In the genomic region with DNA sequence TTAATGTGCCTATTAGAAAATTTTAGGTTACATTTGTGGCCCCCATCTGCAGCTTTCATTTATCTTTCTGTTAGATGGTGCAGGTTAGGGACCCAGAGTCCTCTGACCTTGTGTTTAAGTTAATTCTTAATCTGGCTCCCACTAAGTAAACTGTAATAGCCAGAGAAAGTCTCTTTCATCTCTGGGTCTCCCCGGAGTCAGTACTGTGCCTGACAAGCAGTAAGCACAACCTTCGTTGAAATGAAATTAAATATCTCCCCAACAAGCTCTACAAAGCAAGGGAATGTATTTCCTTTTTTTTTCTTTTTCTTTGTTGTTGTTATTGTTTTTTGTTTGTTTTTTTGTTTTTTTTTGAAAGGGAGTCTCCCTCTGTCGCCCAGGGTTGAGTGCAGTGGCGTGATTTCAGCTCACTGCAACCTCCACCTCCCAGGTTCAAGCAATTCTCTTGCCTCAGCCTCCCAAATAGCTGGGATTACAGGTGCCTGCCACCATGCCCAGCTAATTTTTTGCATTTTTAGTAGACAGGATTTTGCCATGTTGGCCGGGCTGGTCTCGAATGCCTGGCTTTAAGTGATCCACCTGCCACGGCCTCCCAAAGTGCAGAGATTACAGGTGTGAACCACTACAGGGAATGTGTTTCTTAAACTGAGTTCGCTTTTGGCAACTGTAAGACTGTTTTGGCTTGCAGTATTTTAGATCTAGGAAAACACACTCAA, we compare ENCODE assay signal across 1 cellular context.
TF ChIP-seq lines count a peak whose summit lies in the region.

No MANE protein-coding gene starts in this region.

TF ChIP-seq in IMR-90, 13 proteins besides CTCF, POLR2A, EP300 and RAD21:
- no peak for TF ChIP-seq MAFK (IDR thresholded peaks at IDR 0.05; ENCODE audit: low read depth, low read length)
- no peak for TF ChIP-seq FOS (IDR thresholded peaks at IDR 0.05; ENCODE audit: low read depth, low read length)
- no peak for TF ChIP-seq SMC3 (IDR thresholded peaks at IDR 0.05; ENCODE audit: low read depth, low read length)
- no peak for TF ChIP-seq ELK1 (IDR thresholded peaks at IDR 0.05; ENCODE audit: borderline replicate concordance, low read depth, low read length)
- no peak for TF ChIP-seq MAZ (IDR thresholded peaks at IDR 0.05; ENCODE audit: borderline replicate concordance, low read depth, low read length)
- TF ChIP-seq, protein P1, sequence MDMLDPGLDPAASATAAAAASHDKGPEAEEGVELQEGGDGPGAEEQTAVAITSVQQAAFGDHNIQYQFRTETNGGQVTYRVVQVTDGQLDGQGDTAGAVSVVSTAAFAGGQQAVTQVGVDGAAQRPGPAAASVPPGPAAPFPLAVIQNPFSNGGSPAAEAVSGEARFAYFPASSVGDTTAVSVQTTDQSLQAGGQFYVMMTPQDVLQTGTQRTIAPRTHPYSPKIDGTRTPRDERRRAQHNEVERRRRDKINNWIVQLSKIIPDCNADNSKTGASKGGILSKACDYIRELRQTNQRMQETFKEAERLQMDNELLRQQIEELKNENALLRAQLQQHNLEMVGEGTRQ (IDR thresholded peaks at IDR 0.05; ENCODE audit: low read depth, low read length): no peak
- no peak for TF ChIP-seq RFX5 (IDR thresholded peaks at IDR 0.05; ENCODE audit: low read depth, low read length)
- TF ChIP-seq MXI1 (IDR thresholded peaks at IDR 0.05; ENCODE audit: borderline replicate concordance, low read depth, low read length): no peak
- TF ChIP-seq RCOR1 (IDR thresholded peaks at IDR 0.05; ENCODE audit: insufficient replicate concordance, low read length): no peak
- TF ChIP-seq NFE2L2 (IDR thresholded peaks at IDR 0.05; ENCODE audit: low read depth, low read length): no peak
- TF ChIP-seq CEBPB (IDR thresholded peaks at IDR 0.05; ENCODE audit: low read depth, low read length): no peak
- TF ChIP-seq CHD1 (IDR thresholded peaks at IDR 0.05; ENCODE audit: low read depth, low read length): no peak
- TF ChIP-seq BHLHE40 (IDR thresholded peaks at IDR 0.05; ENCODE audit: low read depth, low read length): no peak
